ENCODE assay signal across 28 cellular contexts in the genomic region with DNA sequence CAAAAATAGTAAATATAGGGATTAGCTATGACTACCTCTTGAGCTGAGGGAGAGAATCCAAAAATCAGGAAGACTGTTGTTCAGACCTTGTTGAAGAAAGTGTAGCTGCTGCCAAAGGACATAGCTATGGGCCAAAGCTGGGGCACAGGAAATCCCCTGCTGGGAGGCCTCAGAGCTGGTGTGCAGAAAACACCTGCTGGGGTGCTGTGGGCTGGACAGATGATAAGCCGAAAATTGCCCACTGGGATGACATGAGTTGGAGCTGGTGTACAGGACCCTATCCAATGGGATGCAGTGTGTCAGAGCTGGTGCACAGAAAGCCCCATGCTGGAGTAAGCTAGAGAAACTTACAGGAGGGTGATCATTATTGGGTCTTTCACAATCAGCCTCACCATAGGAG.
"Had no signal": no experiment of that assay in that cellular context is flagged by ENCODE, and none has a peak within 500 bp of the region (broad histone marks: within the 10 kb centered on the region; RNA-seq: fewer than 3 reads in every experiment).

No MANE protein-coding gene starts in this region.

- H3K4me2 ChIP-seq: smooth muscle cell had no signal

- H3K36me3 Mint-ChIP-seq: immature natural killer cell; natural killer cell treated with Interleukin-12 subunit alpha and Interleukin-12 subunit beta and Interleukin-15 and Interleukin-18, amount 100 ng/mL, for 72 hours had no signal

- H3K27ac Mint-ChIP-seq: immature natural killer cell; mesothelial cell of epicardium; naive thymus-derived CD4-positive, alpha-beta T cell; natural killer cell treated with Interleukin-12 subunit alpha and Interleukin-12 subunit beta and Interleukin-15 and Interleukin-18, amount 100 ng/mL, for 72 hours; stimulated activated memory B cell treated with anti-CD40 and anti-IgM and Interleukin-4, amounts not matched to agents 10 μg/mL and 1 μg/mL and 100 μg/mL, for 72 hours had no signal

- DNase-seq: heart left ventricle; hypothalamus; immature natural killer cell; kidney; left ventricle myocardium inferior; mesendoderm; naive thymus-derived CD4-positive, alpha-beta T cell; nucleus accumbens; pancreas; posterior cingulate gyrus; right cardiac atrium; stimulated activated CD4-positive, alpha-beta T cell treated with anti-CD3 and anti-CD28 coated beads, Interleukin-1b, Interleukin-23, amount 100 ng/mL, for 48 hours; stimulated activated CD4-positive, alpha-beta T cell treated with anti-CD3 and anti-CD28 coated beads, Interleukin-2, amount 100 ng/mL, for 48 hours; stimulated activated CD4-positive, alpha-beta T cell treated with anti-CD3 and anti-CD28 coated beads, Interleukin-4, amount 100 ng/mL, for 4 hours; stimulated activated CD8-positive, alpha-beta memory T cell treated with anti-CD3 and anti-CD28 coated beads, Interleukin-4, amount 100 ng/mL, for 48 hours; stimulated activated naive CD4-positive, alpha-beta T cell treated with Interleukin-2 at 50 U/mL for 16 hours; stomach; testis; thyroid gland; transverse colon; upper lobe of left lung had no signal

- H3K4me1 ChIP-seq: heart left ventricle, left ventricle myocardium inferior, pancreas, stomach, testis, thyroid gland, transverse colon, upper lobe of left lung, vagina had no signal

- H3K27me3 ChIP-seq: heart left ventricle, pancreas, stomach, testis, thyroid gland, transverse colon, upper lobe of left lung, vagina had no signal

- H3K4me1 Mint-ChIP-seq: immature natural killer cell; naive thymus-derived CD4-positive, alpha-beta T cell; stimulated activated memory B cell treated with anti-CD40 and anti-IgM and Interleukin-4, amounts not matched to agents 10 μg/mL and 1 μg/mL and 100 μg/mL, for 72 hours had no signal

- H3K9me3 Mint-ChIP-seq: immature natural killer cell; mesothelial cell of epicardium; naive thymus-derived CD4-positive, alpha-beta T cell; natural killer cell treated with Interleukin-12 subunit alpha and Interleukin-12 subunit beta and Interleukin-15 and Interleukin-18, amount 100 ng/mL, for 72 hours; stimulated activated memory B cell treated with anti-CD40 and anti-IgM and Interleukin-4, amounts not matched to agents 10 μg/mL and 1 μg/mL and 100 μg/mL, for 72 hours had no signal

- H3K4me3 ChIP-seq: heart left ventricle, left ventricle myocardium inferior, lung, pancreas, smooth muscle cell, stomach, testis, thyroid gland, transverse colon, upper lobe of left lung, vagina had no signal

- H3K4me3 Mint-ChIP-seq: immature natural killer cell; mesothelial cell of epicardium; naive thymus-derived CD4-positive, alpha-beta T cell; natural killer cell treated with Interleukin-12 subunit alpha and Interleukin-12 subunit beta and Interleukin-15 and Interleukin-18, amount 100 ng/mL, for 72 hours; stimulated activated memory B cell treated with anti-CD40 and anti-IgM and Interleukin-4, amounts not matched to agents 10 μg/mL and 1 μg/mL and 100 μg/mL, for 72 hours had no signal

- H3K9me3 ChIP-seq: heart left ventricle, left ventricle myocardium inferior, pancreas, stomach, testis, thyroid gland, transverse colon, upper lobe of left lung, vagina had no signal

- H3K27me3 Mint-ChIP-seq: naive thymus-derived CD4-positive, alpha-beta T cell; stimulated activated memory B cell treated with anti-CD40 and anti-IgM and Interleukin-4, amounts not matched to agents 10 μg/mL and 1 μg/mL and 100 μg/mL, for 72 hours had no signal

- ATAC-seq: heart left ventricle; naive thymus-derived CD4-positive, alpha-beta T cell; natural killer cell treated with Interleukin-12 subunit alpha and Interleukin-12 subunit beta and Interleukin-15 and Interleukin-18, amount 100 ng/mL, for 72 hours; pancreas; right cardiac atrium; stimulated activated memory B cell treated with anti-CD40 and anti-IgM and Interleukin-4, amounts not matched to agents 10 μg/mL and 1 μg/mL and 100 μg/mL, for 72 hours had no signal

- H3K36me3 ChIP-seq: thyroid gland had no signal

- H3K27ac ChIP-seq: heart left ventricle, left ventricle myocardium inferior, pancreas, stomach, testis, thyroid gland, transverse colon, upper lobe of left lung, vagina had no signal

- FAIRE-seq: islet of Langerhans, kidney, pancreas had no signal
